ENCODE assay signal across 9 cellular contexts in genomic region chr1:155081472-155082300, GRCh38. TPM values are rescaled to one million over a fixed set of nuclear protein-coding genes. Genes with fewer than 3 reads are reported as not detected.
DNase-seq lines count a peak whose midpoint lies in the region; ATAC-seq and TF ChIP-seq lines count a peak whose summit lies in the region.
"Had no signal": no experiment of that assay in that cellular context is flagged by ENCODE, and none has a peak within 500 bp of the region (broad histone marks: within the 10 kb centered on the region; RNA-seq: fewer than 3 reads in every experiment).

No MANE protein-coding gene starts in this region.

- peak; percentile 35 for DNase-seq in activated CD4-positive, alpha-beta T cell treated with anti-CD3 and anti-CD28 coated beads, Interleukin-2, amount 10 ng/mL, durations not matched to agents 7 days and 5 days
- no peak for DNase-seq in activated CD4-positive, alpha-beta T cell treated with anti-CD3 and anti-CD28 coated beads, Interleukin-2, amount 50 U/mL, for 1 hour
- no peak for DNase-seq in T-helper 2 cell treated with Interferon-gamma antibody and Interleukin-4, amounts not matched to agents 5 μg/mL and 100 μg/mL, for 36 hours (ENCODE audit: low spot score)
- DNase-seq in right cardiac atrium = peak in 2 of 3 donors; percentile 54 to 60
- no peak for DNase-seq in stomach
- DNase-seq in GDM1 (lab: John Stamatoyannopoulos, UW) = no peak
- no peak for DNase-seq in HT-29 (ENCODE audit: low spot score)

- intact Hi-C loops in right cardiac atrium (cut with DNase I) (loop anchor here in 2 of 4 donors (2.0 to 5.0 kb wide), 2 partner anchors 15 to 34 kb away; no protein-coding TSS in a partner anchor), stomach (cut with DNase I; ENCODE audit: low total_unique reads) (no loop called here)

- H3K36me3 ChIP-seq in stomach = no peaks in the 10 kb centered on the region

- 3% methylated on average over 68 of the region's 68 CpGs for WGBS in right cardiac atrium
- 2 to 5% (median 3%) methylated on average over 44 to 68 of the region's 68 CpGs for WGBS in stomach, 5 donors

- no peaks in the 10 kb centered on the region for H3K9me3 Mint-ChIP-seq in activated CD4-positive, alpha-beta T cell treated with anti-CD3 and anti-CD28 coated beads, Interleukin-2, amount 10 ng/mL, durations not matched to agents 7 days and 5 days
- no peaks in the 10 kb centered on the region for H3K9me3 Mint-ChIP-seq in T-helper 2 cell treated with Interferon-gamma antibody and Interleukin-4, amounts not matched to agents 5 μg/mL and 100 μg/mL, for 36 hours

- H3K27me3 ChIP-seq in right cardiac atrium (ENCODE audit: control insufficient read depth, insufficient read depth) (no peaks in the 10 kb centered on the region), stomach (peaks cover 21 to 62% (median 57%) of the 10 kb centered on the region in 3 donors)

- no peak for TF ChIP-seq CTCF in stomach (IDR thresholded peaks at IDR 0.05)

- peaks cover 54% of the 10 kb centered on the region for H3K27me3 Mint-ChIP-seq in activated CD4-positive, alpha-beta T cell treated with anti-CD3 and anti-CD28 coated beads, Interleukin-2, amount 10 ng/mL, durations not matched to agents 7 days and 5 days
- peaks cover 52% of the 10 kb centered on the region for H3K27me3 Mint-ChIP-seq in T-helper 2 cell treated with Interferon-gamma antibody and Interleukin-4, amounts not matched to agents 5 μg/mL and 100 μg/mL, for 36 hours (ENCODE audit: low read depth)

- no peak for TF ChIP-seq EP300 in stomach (IDR thresholded peaks at IDR 0.05)

- H3K4me3 ChIP-seq in right cardiac atrium (ENCODE audit: low read length) (peak overlapping the region; percentile 18), stomach (peak overlapping the region; percentile 3 to 51 (median 22))

- H3K4me1 ChIP-seq in right cardiac atrium (ENCODE audit: control insufficient read depth, insufficient read depth, low read length) (peaks cover 3% of the 10 kb centered on the region), stomach (peaks cover 70 to 83% (median 79%) of the 10 kb centered on the region in 4 donors)

- ATAC-seq in right cardiac atrium (no peak), GM19463 (IDR thresholded peaks at IDR 0.05; ENCODE audit: unreplicated experiment) (no peak)

- H3K27ac ChIP-seq in right cardiac atrium (ENCODE audit: low read length) (no peak overlapping the region), stomach (no peak overlapping the region)

- H3K36me3 Mint-ChIP-seq in activated CD4-positive, alpha-beta T cell treated with anti-CD3 and anti-CD28 coated beads, Interleukin-2, amount 10 ng/mL, durations not matched to agents 7 days and 5 days (ENCODE audit: low read depth) = peaks cover 7% of the 10 kb centered on the region
- H3K36me3 Mint-ChIP-seq in T-helper 2 cell treated with Interferon-gamma antibody and Interleukin-4, amounts not matched to agents 5 μg/mL and 100 μg/mL, for 36 hours (ENCODE audit: low read depth) = peaks cover 2% of the 10 kb centered on the region

- peak overlapping the region; percentile 48 for H3K4me3 Mint-ChIP-seq in activated CD4-positive, alpha-beta T cell treated with anti-CD3 and anti-CD28 coated beads, Interleukin-2, amount 10 ng/mL, durations not matched to agents 7 days and 5 days
- H3K4me3 Mint-ChIP-seq in T-helper 2 cell treated with Interferon-gamma antibody and Interleukin-4, amounts not matched to agents 5 μg/mL and 100 μg/mL, for 36 hours = peak overlapping the region; percentile 70

- H3K27ac Mint-ChIP-seq in activated CD4-positive, alpha-beta T cell treated with anti-CD3 and anti-CD28 coated beads, Interleukin-2, amount 10 ng/mL, durations not matched to agents 7 days and 5 days = peak overlapping the region; percentile 6
- H3K27ac Mint-ChIP-seq in T-helper 2 cell treated with Interferon-gamma antibody and Interleukin-4, amounts not matched to agents 5 μg/mL and 100 μg/mL, for 36 hours = peak overlapping the region; percentile 13

- H3K9me3 ChIP-seq in right cardiac atrium (ENCODE audit: control insufficient read depth, low read length) (no peaks in the 10 kb centered on the region), stomach (no peaks in the 10 kb centered on the region)

- no peak for TF ChIP-seq POLR2A in stomach (IDR thresholded peaks at IDR 0.05)

- CTCF ChIA-PET in activated CD4-positive, alpha-beta T cell treated with anti-CD3 and anti-CD28 coated beads, Interleukin-2, amount 10 ng/mL, durations not matched to agents 7 days and 5 days (lab: Charles Lee) = interaction anchor here (0.9 to 1.4 kb wide), 7 partner anchors 9 to 522 kb away, joined by 3 to 7 read pairs (median 4); partner anchors contain the start of genes ADAM15 and KRTCAP2

- peaks cover 66% of the 10 kb centered on the region for H3K4me1 Mint-ChIP-seq in activated CD4-positive, alpha-beta T cell treated with anti-CD3 and anti-CD28 coated beads, Interleukin-2, amount 10 ng/mL, durations not matched to agents 7 days and 5 days
- H3K4me1 Mint-ChIP-seq in T-helper 2 cell treated with Interferon-gamma antibody and Interleukin-4, amounts not matched to agents 5 μg/mL and 100 μg/mL, for 36 hours (ENCODE audit: low read depth) = peaks cover 39% of the 10 kb centered on the region

- POLR2A ChIA-PET in activated CD4-positive, alpha-beta T cell treated with anti-CD3 and anti-CD28 coated beads, Interleukin-2, amount 10 ng/mL, durations not matched to agents 7 days and 5 days (lab: Charles Lee) = no interaction called here

RNA-seq across cellular contexts. Expression of gene EFNA3, which starts 3.0 kb away (rescaled TPM):
- 1 to 10 TPM; 2.3 to 2.7 TPM for total RNA-seq in activated CD4-positive, alpha-beta T cell treated with anti-CD3 and anti-CD28 coated beads, Interleukin-2, amount 10 ng/mL, durations not matched to agents 7 days and 5 days
- total RNA-seq in right cardiac atrium = 1 to 10 TPM in 3 of 4 donors, under 1 TPM in 1; 0.78 to 1.9 (median 1.2) TPM
- polyA plus RNA-seq in right cardiac atrium = 1.1 TPM
- not detected for total RNA-seq in stomach
- 1 to 10 TPM in 2 of 3 donors, under 1 TPM in 1; 0.76 to 4.9 (median 1.5) TPM for polyA plus RNA-seq in stomach
- total RNA-seq in HT-29 (2014; rRNA removed; shearing (Covaris generic)) = 2.4 and 3.9 TPM in 2 replicates

RNA-seq across cellular contexts. Expression of gene EFNA4, which starts 18.1 kb away (rescaled TPM):
- 1 to 10 TPM; 8.2 to 8.3 TPM for total RNA-seq in activated CD4-positive, alpha-beta T cell treated with anti-CD3 and anti-CD28 coated beads, Interleukin-2, amount 10 ng/mL, durations not matched to agents 7 days and 5 days
- total RNA-seq in right cardiac atrium (1 to 10 TPM; 3.3 to 4.2 (median 3.7) TPM), stomach (1 to 10 TPM in 3 of 5 donors, not detected in 2; 3.5 to 9.9 (median 5.8) TPM)
- polyA plus RNA-seq in right cardiac atrium (3.0 TPM), stomach (10 to 100 TPM in 1 of 3 donors, 1 to 10 TPM in 2; 4.3 to 13.2 (median 6.7) TPM)
- 34.6 and 45.0 TPM in 2 replicates for total RNA-seq in HT-29 (2014; rRNA removed; shearing (Covaris generic))

RNA-seq across cellular contexts. Expression of gene ADAM15, which starts 30.6 kb away (rescaled TPM):
- total RNA-seq in activated CD4-positive, alpha-beta T cell treated with anti-CD3 and anti-CD28 coated beads, Interleukin-2, amount 10 ng/mL, durations not matched to agents 7 days and 5 days = 10 to 100 TPM; 40.2 to 45.0 TPM
- total RNA-seq in right cardiac atrium = 100 to 1,000 TPM in 1 of 4 donors, 10 to 100 TPM in 3; 51.2 to 106 (median 63.6) TPM
- polyA plus RNA-seq in right cardiac atrium = 68.4 TPM
- 100 to 1,000 TPM in 4 of 5 donors, 10 to 100 TPM in 1; 56.2 to 335 (median 126) TPM for total RNA-seq in stomach
- polyA plus RNA-seq in stomach = 100 to 1,000 TPM; 149 to 267 (median 159) TPM
- total RNA-seq in HT-29 (2014; rRNA removed; shearing (Covaris generic)) = 177 and 185 TPM in 2 replicates

RNA-seq across cellular contexts. Expression of gene EFNA1, which starts 46.0 kb away (rescaled TPM):
- total RNA-seq in activated CD4-positive, alpha-beta T cell treated with anti-CD3 and anti-CD28 coated beads, Interleukin-2, amount 10 ng/mL, durations not matched to agents 7 days and 5 days = under 1 TPM in 1 of 2 experiments, not detected in 1; 0.15 TPM
- total RNA-seq in right cardiac atrium (10 to 100 TPM; 25.4 to 41.4 (median 36.4) TPM), stomach (10 to 100 TPM; 12.2 to 75.3 (median 36.0) TPM)
- polyA plus RNA-seq in right cardiac atrium (28.8 TPM), stomach (10 to 100 TPM; 31.3 to 65.8 (median 47.7) TPM)
- 49.8 and 62.7 TPM in 2 replicates for total RNA-seq in HT-29 (2014; rRNA removed; shearing (Covaris generic))

RNA-seq across cellular contexts. Expression of gene DCST1, which starts 48.1 kb away (rescaled TPM):
- total RNA-seq in activated CD4-positive, alpha-beta T cell treated with anti-CD3 and anti-CD28 coated beads, Interleukin-2, amount 10 ng/mL, durations not matched to agents 7 days and 5 days = not detected
- total RNA-seq in right cardiac atrium = not detected
- not detected for polyA plus RNA-seq in right cardiac atrium
- under 1 TPM in 2 of 5 donors, not detected in 3; 0.18 to 0.89 TPM for total RNA-seq in stomach
- under 1 TPM in 1 of 3 donors, not detected in 2; 0.13 TPM for polyA plus RNA-seq in stomach
- total RNA-seq in HT-29 (2014; rRNA removed; shearing (Covaris generic)) = 0.05 TPM in 1 of 2 replicates, not detected in the other
- total RNA-seq: dermis microvascular lymphatic vessel endothelial cell had no signal

Comparison
In these comparisons a context has a peak if more than half of its experiments do, and no peak if none do; other contexts are left out.
1. DNase-seq: peak in activated CD4-positive, alpha-beta T cell treated with anti-CD3 and anti-CD28 coated beads, Interleukin-2, amount 10 ng/mL, durations not matched to agents 7 days and 5 days (single experiment) and right cardiac atrium (2 of 3); none in activated CD4-positive, alpha-beta T cell treated with anti-CD3 and anti-CD28 coated beads, Interleukin-2, amount 50 U/mL, for 1 hour (single experiment), T-helper 2 cell treated with Interferon-gamma antibody and Interleukin-4, amounts not matched to agents 5 μg/mL and 100 μg/mL, for 36 hours (single experiment), stomach (single experiment), GDM1 (single experiment) and HT-29 (single experiment).